ENCODE assay signal across 28 cellular contexts in the genomic region with DNA sequence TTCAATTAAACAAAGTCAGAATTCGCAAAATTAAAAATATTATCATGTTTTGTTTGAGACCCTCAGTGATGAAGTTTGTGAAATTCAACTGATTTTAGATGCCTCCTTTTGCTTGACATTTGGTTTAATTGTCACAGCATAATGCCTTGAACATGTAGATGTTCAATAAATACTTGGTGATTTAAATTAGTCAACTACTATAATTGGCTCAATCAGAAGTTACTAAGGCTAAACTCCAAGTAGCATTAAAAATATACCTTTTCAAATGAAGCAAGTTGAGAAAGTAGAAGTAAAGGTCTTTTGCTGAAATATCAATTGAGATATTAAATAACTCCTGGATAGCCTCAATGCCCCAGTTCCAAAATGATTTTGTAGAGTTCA.
"Had no signal": no experiment of that assay in that cellular context is flagged by ENCODE, and none has a peak within 500 bp of the region (broad histone marks: within the 10 kb centered on the region; RNA-seq: fewer than 3 reads in every experiment).

No MANE protein-coding gene starts in this region.

- H3K27me3 Mint-ChIP-seq: progenitor cell of endocrine pancreas; stimulated activated naive B cell treated with anti-CD40 and anti-IgM and Interleukin-4, amounts not matched to agents 10 μg/mL and 1 μg/mL and 100 μg/mL, for 72 hours had no signal

- H3K36me3 Mint-ChIP-seq: natural killer cell; neural progenitor cell; stimulated activated effector memory CD8-positive, alpha-beta T cell treated with anti-CD3 and anti-CD28 coated beads, Interleukin-12 subunit alpha, Interleukin-12 subunit beta, amount 100 ng/mL, for 72 hours; stimulated activated naive B cell treated with anti-CD40 and anti-IgM and Interleukin-4, amounts not matched to agents 10 μg/mL and 1 μg/mL and 100 μg/mL, for 72 hours had no signal

- H3K36me3 ChIP-seq: neural progenitor cell, ovary, right lobe of liver, sigmoid colon, stomach, thoracic aorta, thyroid gland, tibial nerve, upper lobe of left lung, vagina had no signal

- H3K79me2 ChIP-seq: parathyroid adenoma had no signal

- H3K4me1 Mint-ChIP-seq: nephron; neural progenitor cell; stimulated activated effector memory CD8-positive, alpha-beta T cell treated with anti-CD3 and anti-CD28 coated beads, Interleukin-12 subunit alpha, Interleukin-12 subunit beta, amount 100 ng/mL, for 72 hours; stimulated activated naive B cell treated with anti-CD40 and anti-IgM and Interleukin-4, amounts not matched to agents 10 μg/mL and 1 μg/mL and 100 μg/mL, for 72 hours had no signal

- H3K4me3 ChIP-seq: neural progenitor cell, ovary, psoas muscle, right lobe of liver, sigmoid colon, stomach, thoracic aorta, thyroid gland, tibial nerve, upper lobe of left lung, vagina had no signal

- H3K4me1 ChIP-seq: parathyroid adenoma, psoas muscle, right lobe of liver, sigmoid colon, stomach, tibial nerve, vagina had no signal

- ATAC-seq: natural killer cell; psoas muscle; right cardiac atrium; right lobe of liver; stimulated activated effector memory CD8-positive, alpha-beta T cell treated with anti-CD3 and anti-CD28 coated beads, Interleukin-12 subunit alpha, Interleukin-12 subunit beta, amount 100 ng/mL, for 72 hours; stimulated activated naive B cell treated with anti-CD40 and anti-IgM and Interleukin-4, amounts not matched to agents 10 μg/mL and 1 μg/mL and 100 μg/mL, for 72 hours had no signal

- H3K9me3 Mint-ChIP-seq: natural killer cell; nephron; neural progenitor cell; stimulated activated effector memory CD8-positive, alpha-beta T cell treated with anti-CD3 and anti-CD28 coated beads, Interleukin-12 subunit alpha, Interleukin-12 subunit beta, amount 100 ng/mL, for 72 hours; stimulated activated naive B cell treated with anti-CD40 and anti-IgM and Interleukin-4, amounts not matched to agents 10 μg/mL and 1 μg/mL and 100 μg/mL, for 72 hours; stimulated activated naive CD8-positive, alpha-beta T cell treated with anti-CD3 and anti-CD28 coated beads, Interleukin-15, Interleukin-2, amounts not matched to agents 100 ng/mL and 50 ng/mL, for 24 hours had no signal

- H2AFZ ChIP-seq: neural progenitor cell, parathyroid adenoma had no signal

- H3K27ac Mint-ChIP-seq: natural killer cell; nephron; neural progenitor cell; progenitor cell of endocrine pancreas; stimulated activated effector memory CD8-positive, alpha-beta T cell treated with anti-CD3 and anti-CD28 coated beads, Interleukin-12 subunit alpha, Interleukin-12 subunit beta, amount 100 ng/mL, for 72 hours; stimulated activated naive B cell treated with anti-CD40 and anti-IgM and Interleukin-4, amounts not matched to agents 10 μg/mL and 1 μg/mL and 100 μg/mL, for 72 hours; stimulated activated naive CD8-positive, alpha-beta T cell treated with anti-CD3 and anti-CD28 coated beads, Interleukin-15, Interleukin-2, amounts not matched to agents 100 ng/mL and 50 ng/mL, for 24 hours had no signal

- H3K4me2 ChIP-seq: neural progenitor cell had no signal

- H3K27ac ChIP-seq: neural progenitor cell, ovary, parathyroid adenoma, psoas muscle, right lobe of liver, sigmoid colon, stomach, thoracic aorta, thyroid gland, tibial nerve, upper lobe of left lung, vagina had no signal

- DNase-seq: natural killer cell; occipital lobe; ovary; posterior cingulate gyrus; psoas muscle; right cardiac atrium; right lobe of liver; sigmoid colon; small intestine; stimulated activated CD4-positive, alpha-beta T cell treated with anti-CD3 and anti-CD28 coated beads, Interleukin-15, amount 100 ng/mL, for 24 hours; stimulated activated CD4-positive, alpha-beta T cell treated with anti-CD3 and anti-CD28 coated beads, Interleukin-2, amount 100 ng/mL, for 24 hours; stimulated activated CD4-positive, alpha-beta T cell treated with anti-CD3 and anti-CD28 coated beads, Interleukin-2, amount 100 ng/mL, for 48 hours; stimulated activated CD4-positive, alpha-beta T cell treated with anti-CD3 and anti-CD28 coated beads, Interleukin-4, amount 100 ng/mL, for 24 hours; stimulated activated naive B cell treated with anti-CD40 and anti-IgM and Interleukin-4, amounts not matched to agents 10 μg/mL and 1 μg/mL and 100 μg/mL, for 72 hours; stimulated activated naive CD4-positive, alpha-beta T cell treated with Interleukin-2 at 50 U/mL for 16 hours; stomach; thyroid gland; trophoblast cell; upper lobe of left lung had no signal

- H3K9me3 ChIP-seq: ovary, psoas muscle, right lobe of liver, sigmoid colon, stomach, thoracic aorta, thyroid gland, tibial nerve, upper lobe of left lung, vagina had no signal

- H3K4me3 Mint-ChIP-seq: natural killer cell; nephron; neural progenitor cell; stimulated activated effector memory CD8-positive, alpha-beta T cell treated with anti-CD3 and anti-CD28 coated beads, Interleukin-12 subunit alpha, Interleukin-12 subunit beta, amount 100 ng/mL, for 72 hours; stimulated activated naive B cell treated with anti-CD40 and anti-IgM and Interleukin-4, amounts not matched to agents 10 μg/mL and 1 μg/mL and 100 μg/mL, for 72 hours; stimulated activated naive CD8-positive, alpha-beta T cell treated with anti-CD3 and anti-CD28 coated beads, Interleukin-15, Interleukin-2, amounts not matched to agents 100 ng/mL and 50 ng/mL, for 24 hours had no signal
